ENCODE assay signal across 19 cellular contexts in the genomic region with DNA sequence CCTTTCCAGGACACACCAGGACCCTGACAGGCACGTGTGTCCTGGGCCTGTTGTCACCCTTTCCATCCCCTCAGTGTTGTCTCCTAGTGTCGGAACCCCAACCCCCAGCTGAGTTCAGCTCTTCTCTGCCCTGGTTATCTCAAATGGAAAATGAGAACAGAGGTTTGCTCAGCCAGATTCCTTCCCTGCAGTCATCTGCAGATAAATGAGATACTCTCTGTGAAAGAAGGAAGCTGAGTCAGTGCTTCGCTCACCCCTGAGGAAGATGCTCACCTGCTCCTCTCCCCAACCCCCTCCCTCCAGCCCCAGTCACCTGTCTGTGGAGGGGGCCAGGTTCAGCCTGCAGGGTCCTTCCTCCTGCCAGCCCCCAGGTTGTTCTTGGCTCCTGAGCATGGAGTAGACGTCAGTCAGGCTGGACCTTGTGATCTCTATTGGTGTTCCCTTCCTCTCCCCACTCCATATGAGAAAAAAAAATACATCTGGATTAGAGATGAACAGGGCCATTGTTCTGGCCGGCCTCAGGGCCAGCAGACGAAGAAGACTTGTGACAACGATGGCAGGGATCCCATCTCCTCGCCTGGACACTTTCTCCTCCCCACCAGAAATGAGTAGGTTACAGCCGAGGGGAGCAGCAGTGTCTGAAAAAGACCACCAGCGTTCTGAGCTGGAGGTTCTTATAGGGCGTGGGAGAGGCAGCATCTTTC. TPM values are rescaled to one million over a fixed set of nuclear protein-coding genes. Genes with fewer than 3 reads are reported as not detected.
DNase-seq lines count a peak whose midpoint lies in the region; ATAC-seq, FAIRE-seq and TF ChIP-seq lines count a peak whose summit lies in the region.
"Had no signal": no experiment of that assay in that cellular context is flagged by ENCODE, and none has a peak within 500 bp of the region (broad histone marks: within the 10 kb centered on the region; RNA-seq: fewer than 3 reads in every experiment).

No MANE protein-coding gene starts in this region.

- intact Hi-C loops in K562 (cut with micrococcal nuclease) (no loop called here), sciatic nerve (cut with DNase I) (no loop called here)

- CTCF ChIA-PET in K562 (lab: Yijun Ruan, JAX; ENCODE audit: low intra/inter-chr PET ratio): no interaction called here

- no peak for ATAC-seq in K562
- peak; percentile 90 for ATAC-seq in sciatic nerve
- no peak for ATAC-seq in activated CD4-positive, CD25-positive, alpha-beta regulatory T cell treated with anti-CD3 and anti-CD28 coated beads, Interleukin-2, amount 50 U/mL, for 24 hours
- ATAC-seq in SK-N-SH treated with all-trans-retinoic acid at 6 μM for 48 hours: no peak
- ATAC-seq: activated CD4-positive, alpha-beta T cell treated with anti-CD3 and anti-CD28 coated beads for 36 hours had no signal

- POLR2A ChIA-PET in K562 (lab: Yijun Ruan, JAX): interaction anchor here (0.6 to 2.8 kb wide), 6 partner anchors 9 to 36 kb away, joined by 3 to 10 read pairs (median 4); no protein-coding TSS in a partner anchor

- H2AFZ ChIP-seq in K562 (ENCODE audit: low read depth, low read length): no peak overlapping the region

- H3K9ac ChIP-seq in K562 (ENCODE audit: insufficient read depth in 1 of 2, low read depth in 2 of 2, low read length in 2 of 2): no peak overlapping the region

- H3K36me3 ChIP-seq in K562 (ENCODE audit: control insufficient read depth, insufficient read depth, low read length): 0 out of 3 replicates have a peak, but pooled peaks cover 7% of the 10 kb centered on the region

- TF ChIP-seq CTCF in K562 (IDR thresholded peaks at IDR 0.05 in 2 of 3, conservative IDR thresholded peaks at IDR 0.05 in 1 of 3; ENCODE audit: insufficient read depth in 2 of 3, low read depth in 1 of 3, low read length in 3 of 3) (no peak), endothelial cell (IDR thresholded peaks at IDR 0.05; ENCODE audit: unreplicated experiment) (no peak)

- peaks cover 2% of the 10 kb centered on the region for H3K9me1 ChIP-seq in K562 (ENCODE audit: control insufficient read depth, insufficient read depth, low read length)

- H3K27me3 ChIP-seq in K562 (ENCODE audit: control insufficient read depth in 2 of 2, insufficient read depth in 2 of 2, low read length in 2 of 2): no peaks in the 10 kb centered on the region; a peak in 1 of 5 replicates

- BruUV-seq in K562 (replicated peaks; lab: Mats Ljungman, UMichigan): no TSS peak

- DNase-seq in RPMI7951 (ENCODE audit: low read depth) (peak; percentile 19), K562 (ENCODE audit: extremely low read depth in 1 of 4, low spot score in 3 of 4) (no peak), hypothalamus (lab: John Stamatoyannopoulos, UW) (peak in 33 of 51 donors; percentile 11 to 82 (median 51)), sciatic nerve (ENCODE audit: low spot score) (peak; percentile 73), endothelial cell (ENCODE audit: low spot score) (no peak)
- DNase-seq: activated CD4-positive, alpha-beta T cell treated with anti-CD3 and anti-CD28 coated beads for 36 hours; COR-L47; EL; endodermal cell; KG1; kidney glomerular epithelial cell; NCI-H1105; NCI-H2081; NCI-H446 treated with DMSO at 0.1 percent for 48 hours; stimulated activated CD4-positive, alpha-beta T cell treated with anti-CD3 and anti-CD28 coated beads, Interleukin-12 subunit alpha, Interleukin-12 subunit beta, amount 100 ng/mL, for 4 hours; T1000 had no signal

- no peak overlapping the region for H3K4me2 ChIP-seq in K562 (ENCODE audit: insufficient read depth, low read length)

- peaks cover 9% of the 10 kb centered on the region for H3K27me3 Mint-ChIP-seq in endothelial cell (ENCODE audit: unreplicated experiment)
- H3K27me3 Mint-ChIP-seq: activated CD4-positive, alpha-beta T cell treated with anti-CD3 and anti-CD28 coated beads for 36 hours had no signal

- no peak for TF ChIP-seq RAD21 in K562 (CRISPR knock-in tag; conservative IDR thresholded peaks at IDR 0.05 in 1 of 2, IDR thresholded peaks at IDR 0.05 in 1 of 2)

- TF ChIP-seq EP300 in K562 (IDR thresholded peaks at IDR 0.05; ENCODE audit: low read length): no peak

- no peak overlapping the region for H3K27ac ChIP-seq in K562 (ENCODE audit: extremely low read depth, low read depth, low read length)

- H3K36me3 Mint-ChIP-seq in endothelial cell (ENCODE audit: low read depth, unreplicated experiment): peaks cover 31% of the 10 kb centered on the region

- H3K4me1 ChIP-seq in K562 (replicated peaks in 1 of 2; ENCODE audit: control insufficient read depth in 2 of 2, insufficient read depth in 2 of 2, low read length in 2 of 2): peaks cover 9 to 12% of the 10 kb centered on the region in 2 experiments

- H3K27ac Mint-ChIP-seq in endothelial cell (ENCODE audit: unreplicated experiment): no peak overlapping the region
- H3K27ac Mint-ChIP-seq: activated CD4-positive, alpha-beta T cell treated with anti-CD3 and anti-CD28 coated beads for 36 hours; endodermal cell; nephron had no signal

- no peak for TF ChIP-seq POLR2A in K562 (conservative IDR thresholded peaks at IDR 0.05)

- H3K9me3 ChIP-seq in K562 (replicated peaks; ENCODE audit: control insufficient read depth, insufficient read depth, low read depth, low read length): 0 out of 2 replicates have a peak, but pooled peaks cover 6% of the 10 kb centered on the region

- H3K4me3 ChIP-seq in K562: no peak overlapping the region

- no peak overlapping the region for H3K4me3 Mint-ChIP-seq in endothelial cell (ENCODE audit: unreplicated experiment)
- H3K4me3 Mint-ChIP-seq: activated CD4-positive, alpha-beta T cell treated with anti-CD3 and anti-CD28 coated beads for 36 hours; endodermal cell; nephron had no signal

- H3K79me2 ChIP-seq in K562 (ENCODE audit: control insufficient read depth, insufficient read depth, low read length): no peaks in the 10 kb centered on the region

- in situ Hi-C loops in K562 (cut with MboI): no loop called here

- WGBS in K562 (ENCODE audit: insufficient coverage, low coverage, missing lambda C conversion rate): 37% methylated on average over 11 of the region's 11 CpGs

- peaks cover 38% of the 10 kb centered on the region for H4K20me1 ChIP-seq in K562 (replicated peaks; ENCODE audit: control insufficient read depth, insufficient read depth, low read length)

- no peaks in the 10 kb centered on the region for H3K9me3 Mint-ChIP-seq in endothelial cell (ENCODE audit: unreplicated experiment)
- H3K9me3 Mint-ChIP-seq: endodermal cell, nephron had no signal

- FAIRE-seq in K562 (lab: Jason Lieb, UNC): no peak

- peaks cover 60% of the 10 kb centered on the region for H3K4me1 Mint-ChIP-seq in endothelial cell (ENCODE audit: unreplicated experiment)

TF ChIP-seq in K562, 482 proteins besides CTCF, POLR2A, EP300 and RAD21 (continues in another document):
- TF ChIP-seq CBFA2T3 (IDR thresholded peaks at IDR 0.05) (peak; percentile 53), RBM34 (IDR thresholded peaks at IDR 0.05; ENCODE audit: borderline replicate concordance, insufficient read depth, low read length) (no peak), KDM1A (IDR thresholded peaks at IDR 0.05) (peak; percentile 38 to 48; a peak in 2 of 4 replicates)

TF ChIP-seq in SK-N-SH treated with all-trans-retinoic acid at 6 μM for 48 hours, 23 proteins besides CTCF, POLR2A, EP300 and RAD21 (continues in another document):
- TF ChIP-seq TOX (CRISPR knock-in tag; IDR thresholded peaks at IDR 0.05; ENCODE audit: borderline replicate concordance): no peak

RNA-seq across cellular contexts. Expression of gene PHGDH, which starts 20.9 kb away (rescaled TPM):
- 35.4 and 46.1 TPM in 2 replicates for total RNA-seq in RPMI7951 (2014; rRNA removed; shearing (Covaris generic))
- total RNA-seq in K562 (2011; cell fraction: chromatin; rRNA removed; ENCODE audit: low replicate concordance): 36.0 and 39.7 TPM in 2 replicates
- 29.1 and 29.2 TPM in 2 replicates for total RNA-seq in K562 (2011; cell fraction: nucleolus; rRNA removed)
- total RNA-seq in K562 (2011; cell fraction: nucleoplasm; rRNA removed): 31.7 TPM in 2 replicates
- total RNA-seq in K562 (2014; rRNA removed): 59.3 and 65.5 TPM in 2 replicates
- total RNA-seq in K562 (2014; rRNA removed; fragmentation: Illumina TruSeq; extraction: Trizol): 36.2 and 36.8 TPM in 2 replicates
- total RNA-seq in K562 (2015; rRNA removed; fragmentation: Illumina TruSeq; extraction: Trizol): 12.1 and 12.9 TPM in 2 replicates
- total RNA-seq in K562 (2021): 61.6 and 78.8 TPM in 2 replicates
- polyA plus RNA-seq in K562 (2011; rRNA removed): 6.7 and 25.1 TPM in 2 replicates
- 7.6 and 14.9 TPM in 2 replicates for polyA plus RNA-seq in K562 (2011; cell fraction: cytosol; rRNA removed)
- polyA plus RNA-seq in K562 (2011; cell fraction: nucleus; rRNA removed): 12.3 and 25.6 TPM in 2 replicates
- polyA plus RNA-seq in K562 (2012): 40.8 and 809 TPM in 2 replicates
- 57.9 and 63.6 TPM in 2 replicates for polyA plus RNA-seq in K562 (2014; fragmentation: Illumina TruSeq; extraction: Trizol)
- polyA plus RNA-seq in K562 (2014; fragmentation: Nextera tagmentation; extraction: Ambion mirVana): 10 to 100 TPM in 1 of 2 experiments, 1 to 10 TPM in 1; 8.6 to 14.7 TPM
- 71.5 and 84.2 TPM in 2 replicates for polyA plus RNA-seq in K562 (2014; rRNA removed)
- polyA minus RNA-seq in K562 (2011; rRNA and poly(A)+ RNA removed): 11.2 and 33.6 TPM in 2 replicates
- polyA minus RNA-seq in K562 (2011; cell fraction: cytosol; rRNA and poly(A)+ RNA removed): 5.7 and 28.2 TPM in 2 replicates
- 7.8 and 23.7 TPM in 2 replicates for polyA minus RNA-seq in K562 (2011; cell fraction: nucleus; rRNA and poly(A)+ RNA removed)
- 60.0 TPM for total RNA-seq in sciatic nerve
- 137 TPM for total RNA-seq in endothelial cell (ENCODE audit: unreplicated experiment)

RNA-seq across cellular contexts. Expression of gene HMGCS2, which starts 36.1 kb away (rescaled TPM):
- total RNA-seq in RPMI7951 (2014; rRNA removed; shearing (Covaris generic)): not detected in 2 replicates
- not detected in 2 replicates for total RNA-seq in K562 (2011; cell fraction: chromatin; rRNA removed; ENCODE audit: low replicate concordance)
- not detected in 2 replicates for total RNA-seq in K562 (2011; cell fraction: nucleolus; rRNA removed)
- not detected in 2 replicates for total RNA-seq in K562 (2011; cell fraction: nucleoplasm; rRNA removed)
- total RNA-seq in K562 (2014; rRNA removed) (not detected in 2 replicates), K562 (2014; rRNA removed; fragmentation: Illumina TruSeq; extraction: Trizol) (not detected in 2 replicates), K562 (2015; rRNA removed; fragmentation: Illumina TruSeq; extraction: Trizol) (not detected in 2 replicates), K562 (2021) (0.13 and 0.18 TPM in 2 replicates), sciatic nerve (not detected), endothelial cell (ENCODE audit: unreplicated experiment) (not detected)
- polyA plus RNA-seq in K562 (2011; rRNA removed) (not detected in 2 replicates), K562 (2014; fragmentation: Illumina TruSeq; extraction: Trizol) (not detected in 2 replicates), K562 (2014; fragmentation: Nextera tagmentation; extraction: Ambion mirVana) (not detected), K562 (2014; rRNA removed) (not detected in 2 replicates)
- not detected in 2 replicates for polyA plus RNA-seq in K562 (2011; cell fraction: cytosol; rRNA removed)
- polyA plus RNA-seq in K562 (2011; cell fraction: nucleus; rRNA removed): not detected in 2 replicates
- not detected in 2 replicates for polyA plus RNA-seq in K562 (2012)
- polyA minus RNA-seq in K562 (2011; rRNA and poly(A)+ RNA removed): not detected in 2 replicates
- polyA minus RNA-seq in K562 (2011; cell fraction: cytosol; rRNA and poly(A)+ RNA removed): not detected in 2 replicates
- not detected in 2 replicates for polyA minus RNA-seq in K562 (2011; cell fraction: nucleus; rRNA and poly(A)+ RNA removed)
- total RNA-seq: activated CD4-positive, alpha-beta T cell treated with anti-CD3 and anti-CD28 coated beads for 36 hours; endodermal cell had no signal

Comparison
In these comparisons a context has a peak if more than half of its experiments do, and no peak if none do; other contexts are left out.
1. DNase-seq: peak in RPMI7951 (single experiment), hypothalamus (33 of 51) and sciatic nerve (single experiment); none in K562 (0 of 4) and endothelial cell (single experiment).